10 cellular contexts compared by ENCODE assay signal in genomic region chr7:54115028-54115763, GRCh38.
"Had no signal": no experiment of that assay in that cellular context is flagged by ENCODE, and none has a peak within 500 bp of the region (broad histone marks: within the 10 kb centered on the region; RNA-seq: fewer than 3 reads in every experiment).

No MANE protein-coding gene starts in this region.

- DNase-seq: GM23248, GOT3, H7, HFFc6, IMR-90, KBM-7 had no signal

- H3K4me3 Mint-ChIP-seq: HFFc6 had no signal

- H3K27ac Mint-ChIP-seq: HFFc6 had no signal

- FAIRE-seq: HTR-8/SVneo had no signal

- H2AFZ ChIP-seq: GM23248 had no signal

- H3K4me2 ChIP-seq: KMS-11 had no signal

- H3K4me1 ChIP-seq: HAP-1 had no signal

- H3K9me3 ChIP-seq: HAP-1 had no signal

- H3K4me3 ChIP-seq: GM23248, HAP-1 had no signal

- H3K27ac ChIP-seq: GM23248, KMS-11 had no signal

- H3K9ac ChIP-seq: GM23248, KMS-11 had no signal

- ATAC-seq: HCT116 had no signal

- H3K36me3 ChIP-seq: HAP-1 had no signal
